In the genomic region with DNA sequence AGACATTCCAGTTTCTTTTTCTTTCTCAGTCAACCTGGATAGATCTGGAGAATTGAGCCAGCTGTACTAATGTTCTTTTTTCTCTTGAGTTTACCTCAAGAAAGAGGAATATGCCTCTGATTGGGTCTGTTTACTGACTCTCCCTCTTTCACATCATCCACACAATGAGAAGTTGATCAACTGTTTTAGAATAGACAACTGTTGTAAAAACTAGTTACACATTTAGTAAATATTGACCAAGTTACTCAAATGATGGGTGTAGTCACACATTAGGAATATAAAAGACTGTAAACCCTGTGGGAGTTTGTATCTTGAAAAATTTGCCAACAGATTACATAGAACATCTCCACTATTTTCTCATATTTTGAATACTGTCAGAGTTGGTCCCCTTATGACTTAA, we compare ENCODE assay signal across 22 cellular contexts.
"Had no signal": no experiment of that assay in that cellular context is flagged by ENCODE, and none has a peak within 500 bp of the region (broad histone marks: within the 10 kb centered on the region; RNA-seq: fewer than 3 reads in every experiment).

No MANE protein-coding gene starts in this region.

- H3K36me3 ChIP-seq: left lung, lower lobe of right lung, pancreas, prostate gland, spleen, suprapubic skin, thoracic aorta, tibial artery, uterus had no signal

- H3K4me1 ChIP-seq: left lung, lower lobe of right lung, prostate gland, spleen, suprapubic skin, uterus had no signal

- H3K27me3 ChIP-seq: left lung, pancreas, spleen, suprapubic skin, tibial artery, uterus had no signal

- H3K9me3 ChIP-seq: left lung, lower lobe of right lung, pancreas, prostate gland, spleen, suprapubic skin, thoracic aorta, tibial artery, uterus had no signal

- DNase-seq: hippocampal formation; kidney glomerular epithelial cell; left cardiac atrium; left lung; lower lobe of right lung; mammary epithelial cell; mesenchymal stem cell; naive thymus-derived CD8-positive, alpha-beta T cell; nucleus accumbens; pancreas; posterior cingulate gyrus; retina; right cardiac atrium; spleen; stimulated activated CD4-positive, alpha-beta T cell treated with anti-CD3 and anti-CD28 coated beads, Interleukin-4, amount 100 ng/mL, for 24 hours; stimulated activated naive CD4-positive, alpha-beta T cell; tibial artery; uterus had no signal

- H3K27ac ChIP-seq: left lung, lower lobe of right lung, pancreas, prostate gland, skin epidermis, spleen, suprapubic skin, thoracic aorta, tibial artery, uterus had no signal

- H3K4me3 ChIP-seq: left lung, lower lobe of right lung, pancreas, prostate gland, skin epidermis, spleen, suprapubic skin, thoracic aorta, tibial artery, uterus had no signal
